ENCODE assay signal across 15 cellular contexts in the genomic region with DNA sequence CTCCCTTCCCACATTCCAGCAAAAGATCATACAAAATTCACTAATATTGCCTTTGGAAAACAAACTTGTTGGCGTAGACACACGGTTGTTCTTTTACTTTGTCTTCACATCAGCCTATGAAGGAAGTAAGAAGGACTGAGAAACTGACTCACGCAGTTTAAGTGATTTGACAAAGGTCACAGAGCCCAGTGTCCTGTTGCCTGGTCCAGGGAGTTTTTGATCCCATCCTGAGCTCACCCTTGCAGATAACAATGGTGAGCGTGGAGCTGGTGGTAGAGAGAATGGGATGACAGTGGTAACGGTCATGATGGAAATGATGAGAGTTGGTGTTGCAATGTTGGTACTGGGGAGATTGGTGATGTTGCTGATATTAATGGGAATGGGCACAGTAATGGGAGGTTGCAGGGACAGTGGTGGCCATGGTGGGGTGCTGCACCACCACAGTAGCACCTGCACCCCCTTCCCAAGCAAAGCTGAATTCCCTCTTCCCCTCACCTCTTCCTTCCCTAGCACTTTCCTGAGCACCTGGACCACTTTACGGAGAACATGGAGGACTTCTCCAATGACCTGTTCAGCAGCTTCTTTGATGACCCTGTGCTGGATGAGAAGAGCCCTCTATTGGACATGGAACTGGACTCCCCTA. TPM values are rescaled to one million over a fixed set of nuclear protein-coding genes. Genes with fewer than 3 reads are reported as not detected.
DNase-seq lines count a peak whose midpoint lies in the region; ATAC-seq, FAIRE-seq and TF ChIP-seq lines count a peak whose summit lies in the region.
"Had no signal": no experiment of that assay in that cellular context is flagged by ENCODE, and none has a peak within 500 bp of the region (broad histone marks: within the 10 kb centered on the region; RNA-seq: fewer than 3 reads in every experiment).

No MANE protein-coding gene starts in this region.

- BruUV-seq in Calu3 (replicated peaks; lab: Mats Ljungman, UMichigan) (no TSS peak), GM12878 (replicated peaks; lab: Mats Ljungman, UMichigan) (no TSS peak)

- H3K4me2 ChIP-seq in GM12878 (ENCODE audit: control insufficient read depth, insufficient read depth): peak overlapping the region; percentile 54
- H3K4me2 ChIP-seq in neural progenitor cell: no peak overlapping the region
- H3K4me2 ChIP-seq in trophoblast cell (ENCODE audit: low read length): no peak overlapping the region

- peak overlapping the region; percentile 31 for H3K27ac Mint-ChIP-seq in Calu3 (ENCODE audit: unreplicated experiment)
- peak overlapping the region; percentile 22 for H3K27ac Mint-ChIP-seq in neural progenitor cell
- H3K27ac Mint-ChIP-seq: activated naive CD8-positive, alpha-beta T cell treated with anti-CD3 and anti-CD28 coated beads for 36 hours had no signal

- no peak overlapping the region for H4K12ac ChIP-seq in trophoblast cell (ENCODE audit: low read depth, low read length)

- no peak for DNase-seq in Calu3
- peak; percentile 60 for DNase-seq in HT1080 (ENCODE audit: low read depth)
- no peak for DNase-seq in GM12878 (ENCODE audit: low read depth, low spot score)
- no peak for DNase-seq in neural progenitor cell (ENCODE audit: low spot score)
- DNase-seq in HuH-7 (ENCODE audit: low spot score): no peak
- no peak for DNase-seq in trophoblast cell
- DNase-seq in G401 (ENCODE audit: low spot score): no peak
- DNase-seq in COLO829 (ENCODE audit: low spot score): no peak
- DNase-seq: activated CD4-positive, CD25-positive, alpha-beta regulatory T cell treated with anti-CD3 and anti-CD28 coated beads, Interleukin-2, amount 50 U/mL, for 72 hours; activated naive CD8-positive, alpha-beta T cell treated with anti-CD3 and anti-CD28 coated beads for 36 hours; DMS79 treated with DMSO at 0.1 percent for 48 hours; NCI-H1417 treated with DMSO at 0.1 percent for 48 hours; NCI-H446; stimulated activated CD4-positive, alpha-beta T cell treated with anti-CD3 and anti-CD28 coated beads, Interleukin-12 subunit alpha, Interleukin-12 subunit beta, amount 100 ng/mL, for 4 hours had no signal

- no peak overlapping the region for H2BK12ac ChIP-seq in trophoblast cell (ENCODE audit: low read length)

- CTCF ChIA-PET in Calu3 (lab: Charles Lee) (interaction anchor here (0.5 to 1.4 kb wide), 5 partner anchors 10 to 61 kb away, joined by 3 to 6 read pairs (median 3); no protein-coding TSS in a partner anchor), GM12878 (lab: Yijun Ruan, JAX) (interaction anchor here (1.0 to 4.5 kb wide), 6 partner anchors 9 to 334 kb away, joined by 3 to 26 read pairs (median 5); a partner anchor contains a TSS)

- H3K27ac ChIP-seq in GM12878 (ENCODE audit: control insufficient read depth, insufficient read depth): 0 out of 2 replicates have a peak overlapping the region, but pooled peaks have one; percentile 24
- no peak overlapping the region for H3K27ac ChIP-seq in neural progenitor cell
- H3K27ac ChIP-seq in trophoblast cell (ENCODE audit: low read depth, low read length): no peak overlapping the region
- H3K27ac ChIP-seq: C4-2B had no signal

- no peaks in the 10 kb centered on the region for H3K36me3 ChIP-seq in GM12878 (ENCODE audit: control insufficient read depth in 2 of 2, insufficient read depth in 2 of 2, low read length in 1 of 2)
- no peaks in the 10 kb centered on the region for H3K36me3 ChIP-seq in neural progenitor cell
- H3K36me3 ChIP-seq in trophoblast cell (ENCODE audit: control insufficient read depth in 1 of 2, insufficient read depth in 2 of 2, low read length in 2 of 2): peaks cover 8 to 11% of the 10 kb centered on the region in 2 experiments

- H3K23ac ChIP-seq in trophoblast cell (ENCODE audit: low read length): no peak overlapping the region

- H3K79me1 ChIP-seq in trophoblast cell (ENCODE audit: low read length): peaks cover 23% of the 10 kb centered on the region

- TF ChIP-seq CTCF in Calu3 (IDR thresholded peaks at IDR 0.05; ENCODE audit: unreplicated experiment) (no peak), GM12878 (IDR thresholded peaks at IDR 0.05 in 2 of 3, conservative IDR thresholded peaks at IDR 0.05 in 1 of 3; ENCODE audit: control insufficient read depth in 2 of 3, extremely low read depth in 1 of 3, insufficient read depth in 1 of 3, low read depth in 3 of 3, low read length in 3 of 3) (no peak), neural progenitor cell (IDR thresholded peaks at IDR 0.05) (peak; percentile 5)

- H3K79me2 ChIP-seq in GM12878 (ENCODE audit: control insufficient read depth, insufficient read depth, low read length): no peaks in the 10 kb centered on the region
- no peaks in the 10 kb centered on the region for H3K79me2 ChIP-seq in neural progenitor cell (ENCODE audit: low read depth)
- peaks cover 10% of the 10 kb centered on the region for H3K79me2 ChIP-seq in trophoblast cell (ENCODE audit: control insufficient read depth, insufficient read depth, low read length, poor library complexity)

- H3K9ac ChIP-seq in GM12878 (ENCODE audit: control insufficient read depth, insufficient read depth, low read length) (no peak overlapping the region), neural progenitor cell (no peak overlapping the region), trophoblast cell (ENCODE audit: low read length) (no peak overlapping the region)

- ATAC-seq in GM12878: no peak

- peak overlapping the region; percentile 37; the same call in 1 of the 2 replicates for H2AFZ ChIP-seq in GM12878 (ENCODE audit: control insufficient read depth, low read depth, low read length)
- no peak overlapping the region for H2AFZ ChIP-seq in neural progenitor cell (replicated peaks)
- H2AFZ ChIP-seq in trophoblast cell (ENCODE audit: insufficient read depth, low read length, poor library complexity): no peak overlapping the region

- H2BK120ac ChIP-seq in trophoblast cell (ENCODE audit: insufficient read depth, low read length, poor library complexity): no peak overlapping the region

- no peak overlapping the region; the same call in 1 of the 2 replicates for H3K4me3 ChIP-seq in GM12878
- H3K4me3 ChIP-seq in neural progenitor cell: no peak overlapping the region
- H3K4me3 ChIP-seq in trophoblast cell (ENCODE audit: low read depth, low read length): no peak overlapping the region

- no peaks in the 10 kb centered on the region; a peak in 2 of 4 replicates for H3K27me3 ChIP-seq in GM12878 (replicated peaks in 1 of 2; ENCODE audit: control insufficient read depth in 2 of 2, insufficient read depth in 2 of 2, low read length in 1 of 2)
- peaks cover 7% of the 10 kb centered on the region for H3K27me3 ChIP-seq in neural progenitor cell
- H3K27me3 ChIP-seq in trophoblast cell (ENCODE audit: insufficient read depth, low read length): no peaks in the 10 kb centered on the region

- H3K4me1 ChIP-seq in GM12878 (ENCODE audit: control insufficient read depth, insufficient read depth, low read length) (peaks cover 31% of the 10 kb centered on the region), neural progenitor cell (peaks cover 24% of the 10 kb centered on the region), trophoblast cell (ENCODE audit: control insufficient read depth in 1 of 2, insufficient read depth in 2 of 2, low read length in 2 of 2) (peaks cover 23 to 24% of the 10 kb centered on the region in 2 experiments)

- SMC1A ChIA-PET in GM12878 (lab: Charles Lee; ENCODE audit: uncharacterized antibody, unreplicated experiment): interaction anchor here (1.2 kb wide), 1 partner anchor 8 kb away, joined by 4 read pairs; no protein-coding TSS in a partner anchor

- H4K20me1 ChIP-seq in GM12878 (ENCODE audit: control insufficient read depth, insufficient read depth) (no peaks in the 10 kb centered on the region), neural progenitor cell (ENCODE audit: low read depth) (no peaks in the 10 kb centered on the region)

- peaks cover 23% of the 10 kb centered on the region for H3F3A ChIP-seq in neural progenitor cell (ENCODE audit: low read depth)

- no peak for TF ChIP-seq EP300 in GM12878 (IDR thresholded peaks at IDR 0.05; ENCODE audit: borderline replicate concordance in 1 of 2, control insufficient read depth in 1 of 2, low read depth in 2 of 2, low read length in 2 of 2)

- peaks cover 5% of the 10 kb centered on the region for H3K36me3 Mint-ChIP-seq in Calu3 (ENCODE audit: insufficient read depth, unreplicated experiment)
- no peaks in the 10 kb centered on the region for H3K36me3 Mint-ChIP-seq in neural progenitor cell
- H3K36me3 Mint-ChIP-seq: activated naive CD8-positive, alpha-beta T cell treated with anti-CD3 and anti-CD28 coated beads for 36 hours had no signal

- no peak overlapping the region for H4K8ac ChIP-seq in trophoblast cell (ENCODE audit: low read depth, low read length)

- H2BK5ac ChIP-seq in trophoblast cell (ENCODE audit: low read depth, low read length, poor library complexity): no peak overlapping the region

- FAIRE-seq in GM12878 (lab: Jason Lieb, UNC): no peak

- no peak overlapping the region for H2AK5ac ChIP-seq in trophoblast cell (ENCODE audit: low read length)

- H3K4ac ChIP-seq in trophoblast cell (ENCODE audit: low read depth, low read length): no peak overlapping the region

- H3K9me3 Mint-ChIP-seq in Calu3 (ENCODE audit: low read depth, unreplicated experiment): no peaks in the 10 kb centered on the region
- no peaks in the 10 kb centered on the region for H3K9me3 Mint-ChIP-seq in neural progenitor cell
- H3K9me3 Mint-ChIP-seq: activated naive CD8-positive, alpha-beta T cell treated with anti-CD3 and anti-CD28 coated beads for 36 hours had no signal

- in situ Hi-C loops in GM12878 (cut with MboI) (no loop called here), G401 (cut with HindIII; ENCODE audit: low sequenced_read_pairs) (no loop called here)

- RAD21 ChIA-PET in GM12878 (lab: Charles Lee; ENCODE audit: unreplicated experiment): interaction anchor here (1.2 kb wide), 1 partner anchor 10 kb away, joined by 3 read pairs; no protein-coding TSS in a partner anchor

- TF ChIP-seq RAD21 in GM12878 (IDR thresholded peaks at IDR 0.05; ENCODE audit: insufficient read depth, low read depth, low read length): no peak

- H3K4me1 Mint-ChIP-seq in Calu3 (ENCODE audit: low read depth, unreplicated experiment) (peaks cover 15% of the 10 kb centered on the region), neural progenitor cell (peaks cover 16% of the 10 kb centered on the region)

- H4K91ac ChIP-seq in trophoblast cell (ENCODE audit: low read depth, low read length): no peak overlapping the region

- TF ChIP-seq POLR2A in GM12878 (IDR thresholded peaks at IDR 0.05; ENCODE audit: low read depth, low read length): no peak

- H3K14ac ChIP-seq in trophoblast cell (ENCODE audit: low read length): no peak overlapping the region

- no peak overlapping the region for H3K18ac ChIP-seq in trophoblast cell (ENCODE audit: low read length)

- H3K9me3 ChIP-seq in GM12878 (replicated peaks; ENCODE audit: control insufficient read depth, insufficient read depth, low read length) (no peaks in the 10 kb centered on the region), neural progenitor cell (ENCODE audit: low read depth) (no peaks in the 10 kb centered on the region), trophoblast cell (ENCODE audit: insufficient read depth, low read depth, low read length) (peaks cover 2% of the 10 kb centered on the region)

- POLR2A ChIA-PET in GM12878 (lab: Charles Lee): no interaction called here

- H3K27me3 Mint-ChIP-seq in Calu3 (ENCODE audit: unreplicated experiment) (no peaks in the 10 kb centered on the region), neural progenitor cell (ENCODE audit: insufficient read depth, low read depth) (peaks cover 6% of the 10 kb centered on the region)

- H3K4me3 Mint-ChIP-seq in Calu3 (ENCODE audit: low read depth, unreplicated experiment) (no peak overlapping the region), neural progenitor cell (no peak overlapping the region)
- H3K4me3 Mint-ChIP-seq: activated naive CD8-positive, alpha-beta T cell treated with anti-CD3 and anti-CD28 coated beads for 36 hours had no signal

- intact Hi-C loops in Calu3 (cut with micrococcal nuclease; ENCODE audit: unreplicated experiment) (no loop called here), GM12878 (cut with micrococcal nuclease; ENCODE audit: unreplicated experiment) (loop anchor here (10.0 kb wide), 1 partner anchor 335 kb away; no protein-coding TSS in a partner anchor)

- WGBS in GM12878 (ENCODE audit: insufficient coverage, insufficient replicate concordance, low lambda C conversion rate, missing lambda C conversion rate): 35% methylated on average over 6 of the region's 6 CpGs
- whole genome bisulfite sequencing in trophoblast cell (ENCODE audit: extremely low coverage, insufficient coverage, insufficient read length): no CpG with 5 or more reads among the region's 6 CpGs

RNA-seq across cellular contexts. Expression of a gene that starts 22.1 kb away (rescaled TPM):
- 0.61 TPM in 1 of 2 replicates, not detected in the other for total RNA-seq in Calu3 (2022)
- 3.3 and 5.1 TPM in 2 replicates for total RNA-seq in HT1080 (2014; rRNA removed; shearing (Covaris generic))
- polyA plus RNA-seq in HT1080 (2015; cell fraction: cytosol; rRNA removed): 11.6 and 12.7 TPM in 2 replicates
- 6.8 and 7.7 TPM in 2 replicates for polyA plus RNA-seq in HT1080 (2015; cell fraction: nucleus; rRNA removed)
- total RNA-seq in GM12878 (2013; cell fraction: nucleolus; rRNA removed): 3.5 and 4.3 TPM in 2 replicates
- total RNA-seq in GM12878 (2014; rRNA removed): 0.11 and 1.2 TPM in 2 replicates
- total RNA-seq in GM12878 (2014; rRNA removed; fragmentation: Illumina TruSeq; extraction: Trizol): 0.04 TPM in 1 of 2 replicates, not detected in the other
- total RNA-seq in GM12878 (2021): 1.0 and 1.4 TPM in 2 replicates
- 0.91 TPM for polyA plus RNA-seq in GM12878 (2011; ENCODE audit: low read depth)
- 0.18 and 0.26 TPM in 2 replicates for polyA plus RNA-seq in GM12878 (2011; rRNA removed)
- 0.20 and 0.30 TPM in 2 replicates for polyA plus RNA-seq in GM12878 (2011; cell fraction: cytosol; rRNA removed)
- 0.37 and 0.75 TPM in 2 replicates for polyA plus RNA-seq in GM12878 (2011; cell fraction: nucleus; rRNA removed)
- 2.7 and 3.3 TPM in 2 replicates for polyA plus RNA-seq in GM12878 (2012)
- 0.25 and 0.28 TPM in 2 replicates for polyA plus RNA-seq in GM12878 (2014; fragmentation: Illumina TruSeq; extraction: Trizol)
- under 1 TPM; 0.03 to 0.13 TPM for polyA plus RNA-seq in GM12878 (2014; fragmentation: Nextera tagmentation; extraction: Ambion mirVana)
- 0.20 and 0.28 TPM in 2 replicates for polyA plus RNA-seq in GM12878 (2014; rRNA removed)
- polyA plus RNA-seq in GM12878 (2016; fragmentation: Nextera tagmentation; extraction: Ambion mirVana): under 1 TPM; 0.24 to 0.27 TPM
- polyA minus RNA-seq in GM12878 (2011; rRNA and poly(A)+ RNA removed): 0.31 and 0.37 TPM in 2 replicates
- 0.94 and 2.4 TPM in 2 replicates for polyA minus RNA-seq in GM12878 (2011; cell fraction: cytosol; rRNA and poly(A)+ RNA removed)
- polyA minus RNA-seq in GM12878 (2011; cell fraction: nucleus; rRNA and poly(A)+ RNA removed): 0.36 and 0.67 TPM in 2 replicates
- 0.43 and 1.7 TPM in 2 replicates for total RNA-seq in neural progenitor cell (ENCODE audit: low replicate concordance)
- 53.7 and 54.2 TPM in 2 replicates for polyA plus RNA-seq in trophoblast cell (2013)
- total RNA-seq in G401 (2014; rRNA removed; shearing (Covaris generic)): 2.4 and 7.2 TPM in 2 replicates

RNA-seq across cellular contexts. Expression of a gene that starts 47.7 kb away (rescaled TPM):
- total RNA-seq in Calu3 (2022) (38.0 and 40.2 TPM in 2 replicates), GM12878 (2014; rRNA removed) (59.0 and 67.4 TPM in 2 replicates), GM12878 (2014; rRNA removed; fragmentation: Illumina TruSeq; extraction: Trizol) (17.5 and 22.3 TPM in 2 replicates), GM12878 (2021) (69.3 and 78.4 TPM in 2 replicates), neural progenitor cell (ENCODE audit: low replicate concordance) (12.5 and 55.5 TPM in 2 replicates)
- 107 and 115 TPM in 2 replicates for total RNA-seq in HT1080 (2014; rRNA removed; shearing (Covaris generic))
- 54.7 and 59.2 TPM in 2 replicates for polyA plus RNA-seq in HT1080 (2015; cell fraction: cytosol; rRNA removed)
- 70.9 and 71.9 TPM in 2 replicates for polyA plus RNA-seq in HT1080 (2015; cell fraction: nucleus; rRNA removed)
- total RNA-seq in GM12878 (2013; cell fraction: nucleolus; rRNA removed): 125 and 130 TPM in 2 replicates
- polyA plus RNA-seq in GM12878 (2011; ENCODE audit: low read depth): 16.5 TPM
- polyA plus RNA-seq in GM12878 (2011; rRNA removed) (16.5 and 35.2 TPM in 2 replicates), GM12878 (2014; fragmentation: Illumina TruSeq; extraction: Trizol) (8.3 and 29.0 TPM in 2 replicates), GM12878 (2014; fragmentation: Nextera tagmentation; extraction: Ambion mirVana) (1 to 10 TPM in 1 of 2 experiments, under 1 TPM in 1; 0.50 to 1.6 TPM), GM12878 (2014; rRNA removed) (68.4 and 78.5 TPM in 2 replicates), GM12878 (2016; fragmentation: Nextera tagmentation; extraction: Ambion mirVana) (10 to 100 TPM; 43.7 to 44.6 TPM)
- 68.4 and 86.8 TPM in 2 replicates for polyA plus RNA-seq in GM12878 (2011; cell fraction: cytosol; rRNA removed)
- polyA plus RNA-seq in GM12878 (2011; cell fraction: nucleus; rRNA removed): 403 and 444 TPM in 2 replicates
- 43.3 and 52.1 TPM in 2 replicates for polyA plus RNA-seq in GM12878 (2012)
- polyA minus RNA-seq in GM12878 (2011; rRNA and poly(A)+ RNA removed): 36.9 and 81.4 TPM in 2 replicates
- polyA minus RNA-seq in GM12878 (2011; cell fraction: cytosol; rRNA and poly(A)+ RNA removed): 26.5 and 41.5 TPM in 2 replicates
- 67.3 and 115 TPM in 2 replicates for polyA minus RNA-seq in GM12878 (2011; cell fraction: nucleus; rRNA and poly(A)+ RNA removed)
- polyA plus RNA-seq in trophoblast cell (2013): 79.6 and 80.8 TPM in 2 replicates
- total RNA-seq in G401 (2014; rRNA removed; shearing (Covaris generic)): 66.2 and 68.4 TPM in 2 replicates
